Comparison of ENCODE assay signal across 25 cellular contexts in the genomic region with DNA sequence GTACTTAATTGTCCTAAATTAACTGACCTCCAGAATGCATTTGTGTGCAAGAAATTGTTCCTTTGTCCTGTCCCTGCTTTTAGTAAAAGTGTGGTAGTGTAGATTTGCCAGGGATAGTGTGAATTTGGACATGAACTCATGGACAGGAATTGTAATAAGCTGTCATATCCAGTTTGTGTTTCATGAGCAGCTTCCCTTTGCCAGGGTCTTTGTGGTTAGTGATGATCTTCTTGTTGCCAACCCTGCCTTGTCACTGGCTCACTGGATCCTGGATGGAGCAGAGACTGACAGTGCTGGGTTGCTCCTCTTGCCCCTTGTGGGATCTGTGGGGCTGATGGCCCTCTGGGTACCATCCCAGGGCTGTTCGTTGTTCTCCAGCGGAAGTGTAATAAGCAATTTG.
DNase-seq lines count a peak whose midpoint lies in the region; ATAC-seq and TF ChIP-seq lines count a peak whose summit lies in the region.
"Had no signal": no experiment of that assay in that cellular context is flagged by ENCODE, and none has a peak within 500 bp of the region (broad histone marks: within the 10 kb centered on the region; RNA-seq: fewer than 3 reads in every experiment).

No MANE protein-coding gene starts in this region.

- peaks cover 30 to 39% of the 10 kb centered on the region in 2 experiments for H3K4me1 ChIP-seq in SK-N-SH (ENCODE audit: control insufficient read depth in 1 of 2, insufficient read depth in 2 of 2, low read depth in 1 of 2, low read length in 1 of 2)
- peaks cover 56% of the 10 kb centered on the region for H3K4me1 ChIP-seq in skeletal muscle satellite cell (ENCODE audit: control insufficient read depth, insufficient read depth, low read length)
- H3K4me1 ChIP-seq in ovary (ENCODE audit: insufficient read depth) = peaks cover 32% of the 10 kb centered on the region
- peaks cover 43% of the 10 kb centered on the region for H3K4me1 ChIP-seq in upper lobe of right lung
- H3K4me1 ChIP-seq in osteoblast (ENCODE audit: insufficient read depth, low read length) = peaks cover 48% of the 10 kb centered on the region

- H2AFZ ChIP-seq in SK-N-SH (ENCODE audit: low read depth) = no peak overlapping the region
- no peak overlapping the region for H2AFZ ChIP-seq in osteoblast (ENCODE audit: low read length)

- H3F3A ChIP-seq in SK-N-SH (replicated peaks; ENCODE audit: insufficient read depth) = peaks cover 12% of the 10 kb centered on the region

- peak overlapping the region; percentile 39 for H3K27ac Mint-ChIP-seq in activated naive CD4-positive, alpha-beta T cell treated with anti-CD3 and anti-CD28 coated beads, Interleukin-2, amount 50 U/mL, for 24 hours
- no peak overlapping the region for H3K27ac Mint-ChIP-seq in activated naive CD4-positive, alpha-beta T cell treated with anti-CD3 and anti-CD28 coated beads for 36 hours
- peak overlapping the region; percentile 74 for H3K27ac Mint-ChIP-seq in glutamatergic neuron (ENCODE audit: unreplicated experiment)
- H3K27ac Mint-ChIP-seq: stimulated activated naive B cell treated with anti-CD40 and anti-IgM and Interleukin-4, amounts not matched to agents 10 μg/mL and 1 μg/mL and 100 μg/mL, for 72 hours had no signal

- TF ChIP-seq EP300 in SK-N-SH (IDR thresholded peaks at IDR 0.05; ENCODE audit: borderline replicate concordance in 1 of 2, low read depth in 1 of 2, low read length in 1 of 2) (no peak), ovary (IDR thresholded peaks at IDR 0.05) (no peak)

- POLR2A ChIA-PET in SK-N-SH (lab: Yijun Ruan, JAX) = no interaction called here

- peaks cover 60% of the 10 kb centered on the region for H4K20me1 ChIP-seq in SK-N-SH (ENCODE audit: insufficient read depth)
- H4K20me1 ChIP-seq in osteoblast (ENCODE audit: insufficient read depth, low read length) = peaks cover 21% of the 10 kb centered on the region

- no peak overlapping the region for H3K4me3 ChIP-seq in SK-N-SH (ENCODE audit: low read depth in 2 of 2, low read length in 1 of 2)
- H3K4me3 ChIP-seq in skeletal muscle satellite cell (ENCODE audit: low read length) = no peak overlapping the region
- H3K4me3 ChIP-seq in ovary = no peak overlapping the region
- H3K4me3 ChIP-seq in upper lobe of right lung = no peak overlapping the region
- no peak overlapping the region for H3K4me3 ChIP-seq in osteoblast (ENCODE audit: insufficient read depth, low read length)
- H3K4me3 ChIP-seq: mucosa of descending colon, SJCRH30 had no signal

- intact Hi-C loops in activated naive CD4-positive, alpha-beta T cell treated with anti-CD3 and anti-CD28 coated beads for 36 hours (cut with micrococcal nuclease) = loop anchor here (10.0 kb wide), 1 partner anchor 452 kb away; no protein-coding TSS in a partner anchor
- intact Hi-C loops in ovary (cut with DNase I) (no loop called here), upper lobe of right lung (cut with DNase I) (no loop called here)

- H3K4me2 ChIP-seq in SK-N-SH = no peak overlapping the region
- H3K4me2 ChIP-seq in skeletal muscle satellite cell (ENCODE audit: low read length) = peak overlapping the region; percentile 18
- H3K4me2 ChIP-seq in osteoblast (ENCODE audit: insufficient read depth, low read length) = no peak overlapping the region

- H3K27ac ChIP-seq in SK-N-SH (ENCODE audit: low read depth in 2 of 2, low read length in 1 of 2) (0 out of 4 replicates have a peak overlapping the region, but pooled peaks of 1 of the 2 experiments have one; percentile 5), ovary (no peak overlapping the region), upper lobe of right lung (no peak overlapping the region), osteoblast (ENCODE audit: low read depth, low read length) (no peak overlapping the region)
- H3K27ac ChIP-seq: HL-60 had no signal

- DNase-seq in activated naive CD4-positive, alpha-beta T cell treated with anti-CD3 and anti-CD28 coated beads for 36 hours = no peak
- DNase-seq in SK-N-SH (no peak), glutamatergic neuron (no peak), ovary (no peak), upper lobe of right lung (no peak), osteoblast (ENCODE audit: insufficient read length, low spot score, missing footprints) (no peak)
- DNase-seq: 8988T; activated CD4-positive, alpha-beta T cell treated with anti-CD3 and anti-CD28 coated beads for 1 hour; activated gamma-delta T cell; CD8-positive, alpha-beta memory T cell; dermis blood vessel endothelial cell; kidney; mucosa of descending colon; NCI-H1694 treated with DMSO at 0.1 percent for 48 hours; NCI-H226; posterior cingulate gyrus; SJCRH30; stimulated activated CD4-positive, alpha-beta T cell treated with anti-CD3 and anti-CD28 coated beads, Interleukin-12 subunit alpha, Interleukin-12 subunit beta, amount 100 ng/mL, for 4 hours; stimulated activated naive B cell treated with anti-CD40 and anti-IgM and Interleukin-4, amounts not matched to agents 10 μg/mL and 1 μg/mL and 100 μg/mL, for 72 hours; T-helper 9 cell had no signal

- H3K9ac ChIP-seq in SK-N-SH (no peak overlapping the region), skeletal muscle satellite cell (ENCODE audit: low read depth, low read length) (no peak overlapping the region)

- peaks cover 96% of the 10 kb centered on the region for H3K79me2 ChIP-seq in SK-N-SH (ENCODE audit: insufficient read depth)
- peaks cover 96% of the 10 kb centered on the region for H3K79me2 ChIP-seq in osteoblast (ENCODE audit: insufficient read depth, low read length)

- WGBS in SK-N-SH (ENCODE audit: low lambda C conversion rate) = 94% methylated on average over 2 of the region's 2 CpGs
- WGBS in ovary, 3 donors = 93 to 100% (median 96%) methylated on average over 2 of the region's 2 CpGs

- TF ChIP-seq POLR2A in ovary (IDR thresholded peaks at IDR 0.05) = no peak

- H3K36me3 Mint-ChIP-seq in activated naive CD4-positive, alpha-beta T cell treated with anti-CD3 and anti-CD28 coated beads, Interleukin-2, amount 50 U/mL, for 24 hours = peaks cover 20% of the 10 kb centered on the region
- peaks cover 29% of the 10 kb centered on the region for H3K36me3 Mint-ChIP-seq in activated naive CD4-positive, alpha-beta T cell treated with anti-CD3 and anti-CD28 coated beads for 36 hours (ENCODE audit: low read depth)
- H3K36me3 Mint-ChIP-seq in glutamatergic neuron (ENCODE audit: unreplicated experiment) = peaks cover 23% of the 10 kb centered on the region

- peaks cover 13% of the 10 kb centered on the region for H3K9me3 Mint-ChIP-seq in activated naive CD4-positive, alpha-beta T cell treated with anti-CD3 and anti-CD28 coated beads, Interleukin-2, amount 50 U/mL, for 24 hours
- peaks cover 36% of the 10 kb centered on the region for H3K9me3 Mint-ChIP-seq in activated naive CD4-positive, alpha-beta T cell treated with anti-CD3 and anti-CD28 coated beads for 36 hours
- H3K9me3 Mint-ChIP-seq in glutamatergic neuron (ENCODE audit: unreplicated experiment) = peaks cover 42% of the 10 kb centered on the region

- TF ChIP-seq RAD21 in SK-N-SH (IDR thresholded peaks at IDR 0.05; ENCODE audit: low read length) = no peak

- no peaks in the 10 kb centered on the region for H3K9me2 ChIP-seq in SK-N-SH

- TF ChIP-seq CTCF in SK-N-SH (IDR thresholded peaks at IDR 0.05) = no peak
- no peak for TF ChIP-seq CTCF in glutamatergic neuron (IDR thresholded peaks at IDR 0.05; ENCODE audit: partially characterized antibody, unreplicated experiment)
- no peak for TF ChIP-seq CTCF in ovary (IDR thresholded peaks at IDR 0.05)
- TF ChIP-seq CTCF in upper lobe of right lung (IDR thresholded peaks at IDR 0.05) = no peak
- TF ChIP-seq CTCF in osteoblast (IDR thresholded peaks at IDR 0.05; ENCODE audit: extremely low read depth, low read depth, low read length) = no peak

- H3K9me3 ChIP-seq in SK-N-SH (peaks cover 16% of the 10 kb centered on the region), skeletal muscle satellite cell (replicated peaks; ENCODE audit: low read length) (peaks cover 17% of the 10 kb centered on the region), ovary (peaks cover 0 to 11% of the 10 kb centered on the region in 2 donors), upper lobe of right lung (peaks cover 23% of the 10 kb centered on the region), osteoblast (ENCODE audit: low read depth, low read length) (peaks cover 9% of the 10 kb centered on the region)

- CTCF ChIA-PET in activated naive CD4-positive, alpha-beta T cell treated with anti-CD3 and anti-CD28 coated beads for 36 hours (lab: Charles Lee) = no interaction called here
- CTCF ChIA-PET in SK-N-SH (lab: Yijun Ruan, JAX) = no interaction called here

- peaks cover 0 to 5% of the 10 kb centered on the region in 2 experiments for H3K36me3 ChIP-seq in SK-N-SH (replicated peaks in 1 of 2; ENCODE audit: control insufficient read depth in 1 of 2, insufficient read depth in 2 of 2, low read length in 1 of 2)
- H3K36me3 ChIP-seq in skeletal muscle satellite cell (ENCODE audit: insufficient read depth, low read length) = peaks cover 4% of the 10 kb centered on the region
- H3K36me3 ChIP-seq in ovary = no peaks in the 10 kb centered on the region
- no peaks in the 10 kb centered on the region for H3K36me3 ChIP-seq in upper lobe of right lung
- no peaks in the 10 kb centered on the region for H3K36me3 ChIP-seq in osteoblast (ENCODE audit: insufficient read depth, low read length)
- H3K36me3 ChIP-seq: SJCRH30 had no signal

- ATAC-seq in upper lobe of right lung = no peak
- ATAC-seq: esophagus mucosa; mucosa of descending colon; stimulated activated naive B cell treated with anti-CD40 and anti-IgM and Interleukin-4, amounts not matched to agents 10 μg/mL and 1 μg/mL and 100 μg/mL, for 72 hours had no signal

- peaks cover 77% of the 10 kb centered on the region for H3K4me1 Mint-ChIP-seq in activated naive CD4-positive, alpha-beta T cell treated with anti-CD3 and anti-CD28 coated beads, Interleukin-2, amount 50 U/mL, for 24 hours
- peaks cover 75% of the 10 kb centered on the region for H3K4me1 Mint-ChIP-seq in activated naive CD4-positive, alpha-beta T cell treated with anti-CD3 and anti-CD28 coated beads for 36 hours (ENCODE audit: low read depth)
- peaks cover 66% of the 10 kb centered on the region for H3K4me1 Mint-ChIP-seq in glutamatergic neuron (ENCODE audit: low read depth, unreplicated experiment)

- H3K4me3 Mint-ChIP-seq in activated naive CD4-positive, alpha-beta T cell treated with anti-CD3 and anti-CD28 coated beads, Interleukin-2, amount 50 U/mL, for 24 hours = no peak overlapping the region
- no peak overlapping the region for H3K4me3 Mint-ChIP-seq in activated naive CD4-positive, alpha-beta T cell treated with anti-CD3 and anti-CD28 coated beads for 36 hours
- H3K4me3 Mint-ChIP-seq in glutamatergic neuron (ENCODE audit: unreplicated experiment) = peak overlapping the region; percentile 23
- H3K4me3 Mint-ChIP-seq: stimulated activated naive B cell treated with anti-CD40 and anti-IgM and Interleukin-4, amounts not matched to agents 10 μg/mL and 1 μg/mL and 100 μg/mL, for 72 hours; type B pancreatic cell had no signal

- H3K27me3 ChIP-seq in SK-N-SH (ENCODE audit: insufficient read depth) (no peaks in the 10 kb centered on the region), skeletal muscle satellite cell (ENCODE audit: control insufficient read depth, insufficient read depth, low read length) (no peaks in the 10 kb centered on the region), ovary (no peaks in the 10 kb centered on the region), upper lobe of right lung (no peaks in the 10 kb centered on the region), osteoblast (ENCODE audit: insufficient read depth, low read length) (no peaks in the 10 kb centered on the region)
- H3K27me3 ChIP-seq: SJCRH30 had no signal

- no peaks in the 10 kb centered on the region for H3K27me3 Mint-ChIP-seq in activated naive CD4-positive, alpha-beta T cell treated with anti-CD3 and anti-CD28 coated beads, Interleukin-2, amount 50 U/mL, for 24 hours
- no peaks in the 10 kb centered on the region for H3K27me3 Mint-ChIP-seq in activated naive CD4-positive, alpha-beta T cell treated with anti-CD3 and anti-CD28 coated beads for 36 hours (ENCODE audit: low read depth)
- peaks cover 31% of the 10 kb centered on the region for H3K27me3 Mint-ChIP-seq in glutamatergic neuron (ENCODE audit: unreplicated experiment)
- H3K27me3 Mint-ChIP-seq: CD8-positive, alpha-beta memory T cell; stimulated activated naive B cell treated with anti-CD40 and anti-IgM and Interleukin-4, amounts not matched to agents 10 μg/mL and 1 μg/mL and 100 μg/mL, for 72 hours; type B pancreatic cell had no signal
